9 cellular contexts compared by ENCODE assay signal in genomic region chr17:79844869-79845600, GRCh38. TPM values are rescaled to one million over a fixed set of nuclear protein-coding genes. Genes with fewer than 3 reads are reported as not detected.
DNase-seq lines count a peak whose midpoint lies in the region; ATAC-seq, FAIRE-seq and TF ChIP-seq lines count a peak whose summit lies in the region.
"Had no signal": no experiment of that assay in that cellular context is flagged by ENCODE, and none has a peak within 500 bp of the region (broad histone marks: within the 10 kb centered on the region; RNA-seq: fewer than 3 reads in every experiment).

No MANE protein-coding gene starts in this region.

- TF ChIP-seq CTCF in NB4 (IDR thresholded peaks at IDR 0.05; ENCODE audit: low read depth, low read length), result peak; percentile 60
- peak; percentile 69 to 82 (median 77) for TF ChIP-seq CTCF in pancreas (IDR thresholded peaks at IDR 0.05)

- H3K36me3 ChIP-seq in pancreas, result no peaks in the 10 kb centered on the region

- intact Hi-C loops in pancreas (cut with DNase I), result no loop called here

- no peaks in the 10 kb centered on the region for H3K9me3 ChIP-seq in pancreas

- peak overlapping the region; percentile 18 to 68 (median 46) for H3K27ac ChIP-seq in pancreas

- H3K27me3 Mint-ChIP-seq in activated T-cell treated with anti-CD3 and anti-CD28 coated beads, Interleukin-2, amount 50 U/mL, for 4 hours (ENCODE audit: low read depth), result peaks cover 31% of the 10 kb centered on the region

- ATAC-seq in activated T-cell treated with anti-CD3 and anti-CD28 coated beads, Interleukin-2, amount 50 U/mL, for 4 hours, result peak; percentile 55 to 65
- ATAC-seq in pancreas, result peak; percentile 63 to 79 (median 76)
- no peak for ATAC-seq in GM18870 (IDR thresholded peaks at IDR 0.05; ENCODE audit: unreplicated experiment)

- H3K9me3 Mint-ChIP-seq in activated T-cell treated with anti-CD3 and anti-CD28 coated beads, Interleukin-2, amount 50 U/mL, for 4 hours, result no peaks in the 10 kb centered on the region
- H3K9me3 Mint-ChIP-seq: stimulated activated naive CD8-positive, alpha-beta T cell treated with anti-CD3 and anti-CD28 coated beads, Interleukin-15, Interleukin-2, amounts not matched to agents 100 ng/mL and 50 ng/mL, for 24 hours had no signal

- H3K36me3 Mint-ChIP-seq in activated T-cell treated with anti-CD3 and anti-CD28 coated beads, Interleukin-2, amount 50 U/mL, for 4 hours (ENCODE audit: insufficient read depth), result no peaks in the 10 kb centered on the region

- DNase-seq in NCI-H2081 (lab: John Stamatoyannopoulos, UW) (peak; percentile 27 to 42), NCI-H2081 treated with DMSO at 0.1 percent for 48 hours (lab: John Stamatoyannopoulos, UW) (no peak), NB4 (ENCODE audit: low read depth) (peak; percentile 63), foreskin melanocyte (peak; percentile 90), pancreas (peak; percentile 41 to 86 (median 70)), cerebellar nuclear complex (lab: John Stamatoyannopoulos, UW) (no peak)
- no peak for DNase-seq in activated T-cell treated with anti-CD3 and anti-CD28 coated beads, Interleukin-2, amount 50 U/mL, for 4 hours

- WGBS in pancreas, 2 donors, result 6 to 11% methylated on average over 20 to 38 of the region's 38 CpGs

- H3K27me3 ChIP-seq in pancreas, result peaks cover 0 to 24% (median 1%) of the 10 kb centered on the region in 4 donors

- TF ChIP-seq POLR2A in NB4 (IDR thresholded peaks at IDR 0.05; ENCODE audit: extremely low read depth, insufficient read length), result no peak

- peaks cover 22% of the 10 kb centered on the region for H3K4me1 Mint-ChIP-seq in activated T-cell treated with anti-CD3 and anti-CD28 coated beads, Interleukin-2, amount 50 U/mL, for 4 hours (ENCODE audit: low read depth)

- H3K4me3 ChIP-seq in NB4 (ENCODE audit: low read depth, low read length) (no peak overlapping the region), pancreas (peak overlapping the region in 3 of 4 donors; percentile 31 to 60 (median 54))

- peaks cover 9 to 28% (median 15%) of the 10 kb centered on the region in 3 donors for H3K4me1 ChIP-seq in pancreas

- no peak for FAIRE-seq in pancreas (lab: Jason Lieb, UNC)

- peak overlapping the region; percentile 16 for H3K4me3 Mint-ChIP-seq in activated T-cell treated with anti-CD3 and anti-CD28 coated beads, Interleukin-2, amount 50 U/mL, for 4 hours
- H3K4me3 Mint-ChIP-seq: stimulated activated naive CD8-positive, alpha-beta T cell treated with anti-CD3 and anti-CD28 coated beads, Interleukin-15, Interleukin-2, amounts not matched to agents 100 ng/mL and 50 ng/mL, for 24 hours had no signal

RNA-seq across cellular contexts. Expression of gene CBX4, which starts 5.8 kb away (rescaled TPM):
- total RNA-seq in activated T-cell treated with anti-CD3 and anti-CD28 coated beads, Interleukin-2, amount 50 U/mL, for 4 hours, result 10 to 100 TPM; 15.3 to 16.4 (median 15.3) TPM
- total RNA-seq in pancreas, result 10 to 100 TPM; 11.1 to 42.4 (median 18.0) TPM
- 10 to 100 TPM; 15.0 to 18.5 TPM for polyA plus RNA-seq in pancreas

RNA-seq across cellular contexts. Expression of gene CBX8, which starts 48.2 kb away (rescaled TPM):
- 1 to 10 TPM; 1.7 to 4.3 (median 3.1) TPM for total RNA-seq in activated T-cell treated with anti-CD3 and anti-CD28 coated beads, Interleukin-2, amount 50 U/mL, for 4 hours
- 1 to 10 TPM; 1.6 to 5.7 (median 3.6) TPM for total RNA-seq in pancreas
- polyA plus RNA-seq in pancreas, result 1 to 10 TPM; 4.5 to 5.2 TPM

Comparison
In these comparisons a context has a peak if more than half of its experiments do, and no peak if none do; other contexts are left out.
1. DNase-seq: peak in NCI-H2081 (2 of 2), NB4 (single experiment), foreskin melanocyte (single experiment) and pancreas (6 of 6); none in NCI-H2081 treated with DMSO at 0.1 percent for 48 hours (single experiment), activated T-cell treated with anti-CD3 and anti-CD28 coated beads, Interleukin-2, amount 50 U/mL, for 4 hours (single experiment) and cerebellar nuclear complex (0 of 2).